Comparison of ENCODE assay signal across 24 cellular contexts in genomic region chr11:84899134-84899533, GRCh38.
DNase-seq lines count a peak whose midpoint lies in the region; ATAC-seq, FAIRE-seq and TF ChIP-seq lines count a peak whose summit lies in the region.
"Had no signal": no experiment of that assay in that cellular context is flagged by ENCODE, and none has a peak within 500 bp of the region (broad histone marks: within the 10 kb centered on the region; RNA-seq: fewer than 3 reads in every experiment).

No MANE protein-coding gene starts in this region.

- TF ChIP-seq CTCF in AG10803 (conservative IDR thresholded peaks at IDR 0.05; ENCODE audit: low read length) (no peak), bronchial epithelial cell (IDR thresholded peaks at IDR 0.05; ENCODE audit: insufficient read depth, low read length, severe bottlenecking) (no peak)

- no peak for FAIRE-seq in bronchial epithelial cell (lab: Jason Lieb, UNC)
- FAIRE-seq: HepG2 had no signal

- intact Hi-C loops in Right ventricle myocardium superior (cut with DNase I) = no loop called here

- H3K36me3 ChIP-seq in bronchial epithelial cell (ENCODE audit: control insufficient read depth, insufficient read depth, low read length) = no peaks in the 10 kb centered on the region
- H3K36me3 ChIP-seq: BLaER1, HAP-1 had no signal

- H3K4me3 ChIP-seq in AG10803 (ENCODE audit: low read length) (no peak overlapping the region), bronchial epithelial cell (ENCODE audit: low read depth, low read length) (no peak overlapping the region)
- H3K4me3 ChIP-seq: BLaER1, HAP-1 had no signal

- no peaks in the 10 kb centered on the region for H3K36me3 Mint-ChIP-seq in activated naive CD4-positive, alpha-beta T cell treated with anti-CD3 and anti-CD28 coated beads, Interleukin-2, amount 50 U/mL, for 72 hours
- H3K36me3 Mint-ChIP-seq: CD4-positive, CD25-positive, alpha-beta regulatory T cell had no signal

- no peak overlapping the region for H3K27ac Mint-ChIP-seq in activated naive CD4-positive, alpha-beta T cell treated with anti-CD3 and anti-CD28 coated beads, Interleukin-2, amount 50 U/mL, for 72 hours
- H3K27ac Mint-ChIP-seq: CD4-positive, CD25-positive, alpha-beta regulatory T cell had no signal

- ATAC-seq in activated naive CD4-positive, alpha-beta T cell treated with anti-CD3 and anti-CD28 coated beads, Interleukin-2, amount 50 U/mL, for 72 hours = no peak
- ATAC-seq in Right ventricle myocardium superior (ENCODE audit: poor library complexity) = no peak
- no peak for ATAC-seq in HG03521 (IDR thresholded peaks at IDR 0.05; ENCODE audit: unreplicated experiment)
- ATAC-seq: Right ventricle myocardium inferior had no signal

- DNase-seq in AG10803 (ENCODE audit: low read depth) = peak; percentile 16
- DNase-seq in HCEC 1CT = peak; percentile 55
- DNase-seq in bronchial epithelial cell (ENCODE audit: low read depth) = peak; percentile 23
- peak; percentile 65 for DNase-seq in fibroblast of peridontal ligament (ENCODE audit: extremely low read depth)
- DNase-seq in activated naive CD4-positive, alpha-beta T cell treated with anti-CD3 and anti-CD28 coated beads, Interleukin-2, amount 50 U/mL, for 72 hours (ENCODE audit: low spot score in 2 of 2) = no peak
- DNase-seq in Right ventricle myocardium superior = no peak
- no peak for DNase-seq in activated T-cell treated with anti-CD3 and anti-CD28 coated beads, Interleukin-2, amount 50 U/mL, for 1 hour
- DNase-seq: 8988T; CD4-positive, CD25-positive, alpha-beta regulatory T cell; DMS153; GOT3; Karpas-422; NCI-H1092 treated with DMSO at 0.1 percent for 48 hours; NCI-H1436; NCI-H187; NCI-H2081 treated with DMSO at 0.1 percent for 48 hours; NCI-H2171 treated with DMSO at 0.1 percent for 48 hours; NCI-H345; NCI-H748 treated with DMSO at 0.1 percent for 48 hours had no signal

- peaks cover 14 to 17% of the 10 kb centered on the region in 2 donors for H3K9me3 Mint-ChIP-seq in activated naive CD4-positive, alpha-beta T cell treated with anti-CD3 and anti-CD28 coated beads, Interleukin-2, amount 50 U/mL, for 72 hours

- no peaks in the 10 kb centered on the region for H3K27me3 ChIP-seq in bronchial epithelial cell (ENCODE audit: control insufficient read depth, insufficient read depth, low read length)
- H3K27me3 ChIP-seq: BLaER1 had no signal

Comparison
In these comparisons a context has a peak if more than half of its experiments do, and no peak if none do; other contexts are left out.
1. DNase-seq: peak in AG10803 (single experiment), HCEC 1CT (single experiment), bronchial epithelial cell (single experiment) and fibroblast of peridontal ligament (single experiment); none in activated naive CD4-positive, alpha-beta T cell treated with anti-CD3 and anti-CD28 coated beads, Interleukin-2, amount 50 U/mL, for 72 hours (0 of 2), Right ventricle myocardium superior (single experiment) and activated T-cell treated with anti-CD3 and anti-CD28 coated beads, Interleukin-2, amount 50 U/mL, for 1 hour (single experiment).